ENCODE assay signal across 21 cellular contexts in genomic region chr7:68977709-68978108, GRCh38.
DNase-seq lines count a peak whose midpoint lies in the region; ATAC-seq, FAIRE-seq and TF ChIP-seq lines count a peak whose summit lies in the region.
"Had no signal": no experiment of that assay in that cellular context is flagged by ENCODE, and none has a peak within 500 bp of the region (broad histone marks: within the 10 kb centered on the region; RNA-seq: fewer than 3 reads in every experiment).

No MANE protein-coding gene starts in this region.

- H3K27ac ChIP-seq in keratinocyte (ENCODE audit: control insufficient read depth, insufficient read depth, low read length) (no peak overlapping the region), gastrocnemius medialis (no peak overlapping the region), esophagus squamous epithelium (no peak overlapping the region)
- H3K27ac ChIP-seq: cardiac muscle cell, Peyer's patch, SJSA1 had no signal

- peaks cover 18% of the 10 kb centered on the region for H3K4me1 ChIP-seq in keratinocyte (ENCODE audit: control insufficient read depth, extremely low read depth, insufficient read depth, low read length)
- peaks cover 0 to 3% of the 10 kb centered on the region in 2 donors for H3K4me1 ChIP-seq in gastrocnemius medialis
- no peaks in the 10 kb centered on the region for H3K4me1 ChIP-seq in esophagus squamous epithelium
- H3K4me1 ChIP-seq: Peyer's patch, SJSA1 had no signal

- no peaks in the 10 kb centered on the region for H4K20me1 ChIP-seq in keratinocyte (ENCODE audit: control insufficient read depth, extremely low read depth, insufficient read depth, low read length)

- 54 to 55% methylated on average over 10 of the region's 10 CpGs for WGBS in esophagus squamous epithelium, 2 donors

- H3K9me3 ChIP-seq in keratinocyte (ENCODE audit: control insufficient read depth, low read depth, low read length): peaks cover 5% of the 10 kb centered on the region
- no peaks in the 10 kb centered on the region for H3K9me3 ChIP-seq in gastrocnemius medialis
- H3K9me3 ChIP-seq in esophagus squamous epithelium: peaks cover 0 to 3% (median 0%) of the 10 kb centered on the region in 3 donors
- H3K9me3 ChIP-seq: Peyer's patch had no signal

- peak overlapping the region; percentile 39 for H2AFZ ChIP-seq in keratinocyte (ENCODE audit: control insufficient read depth, low read length)

- in situ Hi-C loops in gastrocnemius medialis (cut with MboI; ENCODE audit: low sequenced_read_pairs in 4 of 4): no loop called here

- H3K27me3 ChIP-seq in keratinocyte (ENCODE audit: control insufficient read depth, extremely low read depth, insufficient read depth, low read length): no peaks in the 10 kb centered on the region
- H3K27me3 ChIP-seq in gastrocnemius medialis: no peaks in the 10 kb centered on the region
- H3K27me3 ChIP-seq in esophagus squamous epithelium: no peaks in the 10 kb centered on the region
- H3K27me3 ChIP-seq: cardiac muscle cell, Peyer's patch, SJSA1 had no signal

- H3K4me3 ChIP-seq in keratinocyte (ENCODE audit: control insufficient read depth in 2 of 3, extremely low read depth in 1 of 3, insufficient read depth in 2 of 3, low read depth in 1 of 3, low read length in 3 of 3): no peak overlapping the region
- no peak overlapping the region for H3K4me3 ChIP-seq in gastrocnemius medialis
- no peak overlapping the region for H3K4me3 ChIP-seq in esophagus squamous epithelium
- H3K4me3 ChIP-seq: cardiac muscle cell, Peyer's patch, SJSA1 had no signal

- peak; percentile 5 for DNase-seq in NCI-H748 (lab: John Stamatoyannopoulos, UW; ENCODE audit: unreplicated experiment)
- DNase-seq in NCI-H748 treated with DMSO at 0.1 percent for 48 hours (lab: John Stamatoyannopoulos, UW): no peak
- DNase-seq in NCI-H69 (lab: John Stamatoyannopoulos, UW): peak; percentile 35
- DNase-seq in keratinocyte (ENCODE audit: low read depth, low spot score): no peak
- peak; percentile 10 to 39 for DNase-seq in gastrocnemius medialis
- no peak for DNase-seq in esophagus squamous epithelium (lab: John Stamatoyannopoulos, UW)
- no peak for DNase-seq in NCI-H2171 treated with DMSO at 0.1 percent for 48 hours (lab: John Stamatoyannopoulos, UW)
- DNase-seq: activated CD4-positive, alpha-beta T cell treated with anti-CD3 and anti-CD28 coated beads for 4 hours; activated naive CD4-positive, alpha-beta T cell treated with anti-CD3 and anti-CD28 coated beads for 36 hours; activated T-cell treated with anti-CD3 and anti-CD28 coated beads, Interleukin-2, amount 50 U/mL, for 72 hours; KG1; MV-4-11; NCI-H2227 treated with DMSO at 0.1 percent for 48 hours; Peyer's patch had no signal

- H3K9ac ChIP-seq in keratinocyte (ENCODE audit: control insufficient read depth, extremely low read depth, insufficient read depth, low read length): no peak overlapping the region

- intact Hi-C loops in gastrocnemius medialis (cut with DNase I; ENCODE audit: low total_unique reads): no loop called here
- intact Hi-C loops in esophagus squamous epithelium (cut with DNase I): no loop called here

- no peaks in the 10 kb centered on the region for H3K9me1 ChIP-seq in keratinocyte (ENCODE audit: control insufficient read depth, extremely low read depth, insufficient read depth, low read length)

- no peaks in the 10 kb centered on the region for H3K36me3 ChIP-seq in keratinocyte (ENCODE audit: control insufficient read depth in 2 of 2, extremely low read depth in 1 of 2, insufficient read depth in 2 of 2, low read length in 2 of 2)
- no peaks in the 10 kb centered on the region for H3K36me3 ChIP-seq in gastrocnemius medialis
- H3K36me3 ChIP-seq in esophagus squamous epithelium: no peaks in the 10 kb centered on the region
- H3K36me3 ChIP-seq: cardiac muscle cell, Peyer's patch, SJSA1 had no signal

- FAIRE-seq in keratinocyte (lab: Jason Lieb, UNC): no peak
- FAIRE-seq: A204.1, endometrium, HTR-8/SVneo had no signal

- H3K4me2 ChIP-seq in keratinocyte (ENCODE audit: control insufficient read depth, extremely low read depth, insufficient read depth, low read depth, low read length): peak overlapping the region; percentile 29

- peak; percentile 62 to 80 for ATAC-seq in gastrocnemius medialis
- ATAC-seq in GM18870 (IDR thresholded peaks at IDR 0.05; ENCODE audit: unreplicated experiment): no peak
- ATAC-seq: activated T-cell treated with anti-CD3 and anti-CD28 coated beads, Interleukin-2, amount 50 U/mL, for 72 hours; HCT116 had no signal

- TF ChIP-seq CTCF in keratinocyte (optimal IDR thresholded peaks at IDR 0.05 in 1 of 3, IDR thresholded peaks at IDR 0.05 in 1 of 3, conservative IDR thresholded peaks at IDR 0.05 in 1 of 3; ENCODE audit: extremely low read depth in 1 of 3, insufficient read depth in 2 of 3, low read length in 3 of 3) (no peak), gastrocnemius medialis (IDR thresholded peaks at IDR 0.05 in 4 of 5, conservative IDR thresholded peaks at IDR 0.05 in 1 of 5) (no peak), esophagus squamous epithelium (IDR thresholded peaks at IDR 0.05) (no peak)

- dilution Hi-C loops in keratinocyte (cut with MboI; ENCODE audit: extremely low pct_ligation_motif_present, low sequenced_read_pairs): no loop called here

- H3K79me2 ChIP-seq in keratinocyte (ENCODE audit: control insufficient read depth, insufficient read depth, low read length): no peaks in the 10 kb centered on the region

- no peak for TF ChIP-seq POLR2A in gastrocnemius medialis (IDR thresholded peaks at IDR 0.05)
- no peak for TF ChIP-seq POLR2A in esophagus squamous epithelium (IDR thresholded peaks at IDR 0.05)

Comparison
In these comparisons a context has a peak if more than half of its experiments do, and no peak if none do; other contexts are left out.
1. DNase-seq: peak in NCI-H748 (single experiment), NCI-H69 (single experiment) and gastrocnemius medialis (2 of 2); none in NCI-H748 treated with DMSO at 0.1 percent for 48 hours (single experiment), keratinocyte (single experiment), esophagus squamous epithelium (single experiment) and NCI-H2171 treated with DMSO at 0.1 percent for 48 hours (single experiment).